Comparison of ENCODE assay signal across 1 cellular context in genomic region chr1:26826261-26827201, GRCh38.
TF ChIP-seq lines count a peak whose summit lies in the region.

Gene ZDHHC18, plus strand, starts transcription at chr1:26826688. Its CDS starts 117 bp downstream, at chr1:26826805.

TF ChIP-seq in HEK293, 187 proteins besides CTCF, POLR2A, EP300 and RAD21 (continued from another document and continues in another):
- TF ChIP-seq ZBTB10 (tag by site-specific recombination; IDR thresholded peaks at IDR 0.05) (0 out of 2 replicates have a peak, but pooled peaks have one; percentile 23), ZBTB26 (tag by site-specific recombination; optimal IDR thresholded peaks at IDR 0.05) (peak; percentile 56), ZNF239 (tag by site-specific recombination; IDR thresholded peaks at IDR 0.05) (no peak), ZNF112 (tag by site-specific recombination; IDR thresholded peaks at IDR 0.05) (no peak), ZNF426 (tag by site-specific recombination; IDR thresholded peaks at IDR 0.05) (no peak), PBX3 (CRISPR knock-in tag; IDR thresholded peaks at IDR 0.05) (no peak), ZBTB44 (tag by site-specific recombination; IDR thresholded peaks at IDR 0.05) (no peak), ZNF518A (tag by site-specific recombination; conservative IDR thresholded peaks at IDR 0.05; ENCODE audit: low read depth) (no peak), TCF7L2 (IDR thresholded peaks at IDR 0.05; ENCODE audit: borderline replicate concordance, low read depth, low read length) (no peak), ZNF169 (tag by site-specific recombination; IDR thresholded peaks at IDR 0.05) (no peak), ZNF157 (tag by site-specific recombination; IDR thresholded peaks at IDR 0.05) (no peak), KLF10 (tag by site-specific recombination; IDR thresholded peaks at IDR 0.05) (no peak), ZNF558 (tag by site-specific recombination; IDR thresholded peaks at IDR 0.05) (no peak), ZNF335 (tag by site-specific recombination; conservative IDR thresholded peaks at IDR 0.05) (peak; percentile 100), EGR2 (tag by site-specific recombination; IDR thresholded peaks at IDR 0.05; ENCODE audit: low read depth) (no peak), ZNF785 (tag by site-specific recombination; IDR thresholded peaks at IDR 0.05) (no peak), ZBTB49 (tag by site-specific recombination; IDR thresholded peaks at IDR 0.05; ENCODE audit: low read depth) (no peak), ZNF776 (tag by site-specific recombination; IDR thresholded peaks at IDR 0.05; ENCODE audit: borderline replicate concordance) (no peak), PATZ1 (tag by site-specific recombination; IDR thresholded peaks at IDR 0.05) (peak; percentile 57), ZNF223 (tag by site-specific recombination; IDR thresholded peaks at IDR 0.05) (no peak), ZNF132 (tag by site-specific recombination; IDR thresholded peaks at IDR 0.05; ENCODE audit: borderline replicate concordance) (no peak), SCRT2 (tag by site-specific recombination; IDR thresholded peaks at IDR 0.05) (no peak), ZNF521 (tag by site-specific recombination; IDR thresholded peaks at IDR 0.05) (no peak), ZNF704 (tag by site-specific recombination; IDR thresholded peaks at IDR 0.05) (no peak), ZNF548 (tag by site-specific recombination; IDR thresholded peaks at IDR 0.05) (no peak), ZBTB48 (tag by site-specific recombination; IDR thresholded peaks at IDR 0.05) (no peak), REPIN1 (tag by site-specific recombination; IDR thresholded peaks at IDR 0.05; ENCODE audit: low read depth) (no peak), MEIS1 (CRISPR knock-in tag; IDR thresholded peaks at IDR 0.05; ENCODE audit: borderline replicate concordance) (no peak), ZNF514 (tag by site-specific recombination; IDR thresholded peaks at IDR 0.05) (no peak), ZBTB7A (tag by site-specific recombination; IDR thresholded peaks at IDR 0.05; ENCODE audit: low read depth) (no peak; the same call in 1 of the 2 replicates), ZNF133 (tag by site-specific recombination; IDR thresholded peaks at IDR 0.05) (no peak), ZNF202 (tag by site-specific recombination; IDR thresholded peaks at IDR 0.05; ENCODE audit: borderline replicate concordance) (no peak), ZNF560 (tag by site-specific recombination; IDR thresholded peaks at IDR 0.05; ENCODE audit: borderline replicate concordance) (no peak), ZNF677 (tag by site-specific recombination; IDR thresholded peaks at IDR 0.05) (no peak), ZNF37A (tag by site-specific recombination; IDR thresholded peaks at IDR 0.05) (no peak), ZNF19 (tag by site-specific recombination; IDR thresholded peaks at IDR 0.05; ENCODE audit: low read depth) (no peak), ZNF341 (tag by site-specific recombination; IDR thresholded peaks at IDR 0.05; ENCODE audit: low read depth) (no peak), KLF16 (tag by site-specific recombination; IDR thresholded peaks at IDR 0.05) (no peak), MZF1 (tag by site-specific recombination; IDR thresholded peaks at IDR 0.05; ENCODE audit: borderline replicate concordance) (no peak), ZNF354C (tag by site-specific recombination; IDR thresholded peaks at IDR 0.05; ENCODE audit: borderline replicate concordance, low read depth) (no peak), ZNF16 (tag by site-specific recombination; IDR thresholded peaks at IDR 0.05; ENCODE audit: low read depth) (no peak), BCL11B (tag by site-specific recombination; IDR thresholded peaks at IDR 0.05; ENCODE audit: low read depth) (peak; percentile 60; the same call in 1 of the 2 replicates), ZNF510 (tag by site-specific recombination; IDR thresholded peaks at IDR 0.05; ENCODE audit: insufficient replicate concordance) (no peak), ZNF501 (tag by site-specific recombination; IDR thresholded peaks at IDR 0.05) (peak; percentile 59; the same call in 1 of the 2 replicates), KLF1 (tag by site-specific recombination; IDR thresholded peaks at IDR 0.05) (no peak), GFI1B (tag by site-specific recombination; IDR thresholded peaks at IDR 0.05) (no peak), PRDM6 (tag by site-specific recombination; IDR thresholded peaks at IDR 0.05) (no peak)
